ENCODE assay signal across 8 cellular contexts in genomic region chr4:173505924-173506779, GRCh38. TPM values are rescaled to one million over a fixed set of nuclear protein-coding genes. Genes with fewer than 3 reads are reported as not detected.
DNase-seq lines count a peak whose midpoint lies in the region; ATAC-seq and TF ChIP-seq lines count a peak whose summit lies in the region.

No MANE protein-coding gene starts in this region.

- H3K18ac ChIP-seq in trophoblast cell (ENCODE audit: low read length) = no peak overlapping the region

- no peak overlapping the region for H4K91ac ChIP-seq in trophoblast cell (ENCODE audit: low read depth, low read length)

- no peaks in the 10 kb centered on the region for H3K79me2 ChIP-seq in trophoblast cell (ENCODE audit: control insufficient read depth, insufficient read depth, low read length, poor library complexity)

- WGBS in trophoblast cell (ENCODE audit: extremely low coverage, insufficient coverage, insufficient read length) = no CpG with 5 or more reads among the region's 20 CpGs

- H3K4me1 ChIP-seq in Caco-2 = 0 out of 2 replicates have a peak, but pooled peaks cover 3% of the 10 kb centered on the region
- H3K4me1 ChIP-seq in trophoblast cell (ENCODE audit: control insufficient read depth in 1 of 2, insufficient read depth in 2 of 2, low read length in 2 of 2) = peaks cover 12% of the 10 kb centered on the region in 2 experiments

- no peaks in the 10 kb centered on the region for H3K9me3 ChIP-seq in Caco-2
- H3K9me3 ChIP-seq in trophoblast cell (ENCODE audit: insufficient read depth, low read depth, low read length) = peaks cover 9% of the 10 kb centered on the region

- H3K4me3 ChIP-seq in Caco-2 (ENCODE audit: low read depth, low read length) (no peak overlapping the region), trophoblast cell (ENCODE audit: low read depth, low read length) (no peak overlapping the region)

- no peak overlapping the region for H3K27ac Mint-ChIP-seq in Caco-2 (ENCODE audit: unreplicated experiment)
- no peak overlapping the region for H3K27ac Mint-ChIP-seq in activated CD4-positive, alpha-beta memory T cell treated with anti-CD3 and anti-CD28 coated beads, Interleukin-2, amount 10 ng/mL, durations not matched to agents 7 days and 5 days

- no peak overlapping the region for H4K8ac ChIP-seq in trophoblast cell (ENCODE audit: low read depth, low read length)

- no peaks in the 10 kb centered on the region for H3K27me3 ChIP-seq in Caco-2 (replicated peaks; ENCODE audit: control insufficient read depth, insufficient read depth, low read length)
- H3K27me3 ChIP-seq in trophoblast cell (ENCODE audit: insufficient read depth, low read length) = peaks cover 68% of the 10 kb centered on the region

- no peak overlapping the region for H3K27ac ChIP-seq in trophoblast cell (ENCODE audit: low read depth, low read length)

- no peak overlapping the region for H3K9ac ChIP-seq in trophoblast cell (ENCODE audit: low read length)

- no peak overlapping the region for H3K23ac ChIP-seq in trophoblast cell (ENCODE audit: low read length)

- H4K12ac ChIP-seq in trophoblast cell (ENCODE audit: low read depth, low read length) = no peak overlapping the region

- DNase-seq in Caco-2 (peak in 1 of 2 experiments; percentile 65), NCI-H1417 (lab: John Stamatoyannopoulos, UW) (peak in 2 of 3 experiments; percentile 60 to 81), glomerular visceral epithelial cell (ENCODE audit: extremely low spot score) (peak; percentile 62), trophoblast cell (peak; percentile 16 to 62), NCI-H128 (lab: John Stamatoyannopoulos, UW; ENCODE audit: unreplicated experiment) (no peak)
- DNase-seq in activated CD4-positive, alpha-beta memory T cell treated with anti-CD3 and anti-CD28 coated beads, Interleukin-2, amount 10 ng/mL, durations not matched to agents 7 days and 5 days = peak; percentile 60

- no peaks in the 10 kb centered on the region for H3K27me3 Mint-ChIP-seq in Caco-2 (ENCODE audit: insufficient read depth, unreplicated experiment)
- H3K27me3 Mint-ChIP-seq in activated CD4-positive, alpha-beta memory T cell treated with anti-CD3 and anti-CD28 coated beads, Interleukin-2, amount 10 ng/mL, durations not matched to agents 7 days and 5 days = peaks cover 74% of the 10 kb centered on the region

- H3K36me3 ChIP-seq in Caco-2 (ENCODE audit: control insufficient read depth, insufficient read depth, low read length) (no peaks in the 10 kb centered on the region), trophoblast cell (ENCODE audit: control insufficient read depth in 1 of 2, insufficient read depth in 2 of 2, low read length in 2 of 2) (peaks cover 4 to 10% of the 10 kb centered on the region in 2 experiments)

- no peak overlapping the region for H3K4ac ChIP-seq in trophoblast cell (ENCODE audit: low read depth, low read length)

- H2AFZ ChIP-seq in trophoblast cell (ENCODE audit: insufficient read depth, low read length, poor library complexity) = no peak overlapping the region

- H3K9me3 Mint-ChIP-seq in Caco-2 (ENCODE audit: unreplicated experiment) = no peaks in the 10 kb centered on the region
- no peaks in the 10 kb centered on the region for H3K9me3 Mint-ChIP-seq in activated CD4-positive, alpha-beta memory T cell treated with anti-CD3 and anti-CD28 coated beads, Interleukin-2, amount 10 ng/mL, durations not matched to agents 7 days and 5 days

- H2BK120ac ChIP-seq in trophoblast cell (ENCODE audit: insufficient read depth, low read length, poor library complexity) = no peak overlapping the region

- CTCF ChIA-PET in Caco-2 (lab: Charles Lee) = interaction anchor here (0.6 kb wide), 1 partner anchor 12 kb away, joined by 3 read pairs; no protein-coding TSS in a partner anchor
- CTCF ChIA-PET in activated CD4-positive, alpha-beta memory T cell treated with anti-CD3 and anti-CD28 coated beads, Interleukin-2, amount 10 ng/mL, durations not matched to agents 7 days and 5 days (lab: Charles Lee) = interaction anchor here (0.7 to 1.7 kb wide), 17 partner anchors 9 to 711 kb away, joined by 3 to 8 read pairs (median 4); partner anchors contain the start of gene HAND2

- ATAC-seq in GM18867 (IDR thresholded peaks at IDR 0.05; ENCODE audit: unreplicated experiment) (peak; percentile 87), HG02938 (IDR thresholded peaks at IDR 0.05; ENCODE audit: unreplicated experiment) (peak; percentile 68)

- no peak overlapping the region for H3K4me3 Mint-ChIP-seq in Caco-2 (ENCODE audit: unreplicated experiment)
- no peak overlapping the region for H3K4me3 Mint-ChIP-seq in activated CD4-positive, alpha-beta memory T cell treated with anti-CD3 and anti-CD28 coated beads, Interleukin-2, amount 10 ng/mL, durations not matched to agents 7 days and 5 days

- TF ChIP-seq CTCF in Caco-2 (IDR thresholded peaks at IDR 0.05; ENCODE audit: insufficient read depth in 1 of 2, low read depth in 1 of 2, low read length in 1 of 2, severe bottlenecking in 1 of 2, unreplicated experiment in 1 of 2) = peak; percentile 53 to 69

- H3K4me1 Mint-ChIP-seq in Caco-2 (ENCODE audit: low read depth, unreplicated experiment) = no peaks in the 10 kb centered on the region
- peaks cover 22% of the 10 kb centered on the region for H3K4me1 Mint-ChIP-seq in activated CD4-positive, alpha-beta memory T cell treated with anti-CD3 and anti-CD28 coated beads, Interleukin-2, amount 10 ng/mL, durations not matched to agents 7 days and 5 days

- no TSS peak for BruUV-seq in Caco-2 (replicated peaks; lab: Mats Ljungman, UMichigan)

- POLR2A ChIA-PET in Caco-2 (lab: Charles Lee) = no interaction called here
- POLR2A ChIA-PET in activated CD4-positive, alpha-beta memory T cell treated with anti-CD3 and anti-CD28 coated beads, Interleukin-2, amount 10 ng/mL, durations not matched to agents 7 days and 5 days (lab: Charles Lee) = interaction anchor here (0.8 to 1.2 kb wide), 2 partner anchors 8 to 12 kb away, joined by 3 read pairs; no protein-coding TSS in a partner anchor

- H2AK5ac ChIP-seq in trophoblast cell (ENCODE audit: low read length) = no peak overlapping the region

- no peak overlapping the region for H2BK5ac ChIP-seq in trophoblast cell (ENCODE audit: low read depth, low read length, poor library complexity)

- peaks cover 3% of the 10 kb centered on the region for H3K79me1 ChIP-seq in trophoblast cell (ENCODE audit: low read length)

- H3K4me2 ChIP-seq in trophoblast cell (ENCODE audit: low read length) = peak overlapping the region; percentile 57

- no peak overlapping the region for H3K14ac ChIP-seq in trophoblast cell (ENCODE audit: low read length)

- intact Hi-C loops in Caco-2 (cut with micrococcal nuclease; ENCODE audit: unreplicated experiment) = loop anchor here (1.0 to 5.0 kb wide), 4 partner anchors 246 to 650 kb away; no protein-coding TSS in a partner anchor

- H2BK12ac ChIP-seq in trophoblast cell (ENCODE audit: low read length) = no peak overlapping the region

- H3K36me3 Mint-ChIP-seq in Caco-2 (ENCODE audit: insufficient read depth, unreplicated experiment) = no peaks in the 10 kb centered on the region
- H3K36me3 Mint-ChIP-seq in activated CD4-positive, alpha-beta memory T cell treated with anti-CD3 and anti-CD28 coated beads, Interleukin-2, amount 10 ng/mL, durations not matched to agents 7 days and 5 days (ENCODE audit: low read depth) = peaks cover 8% of the 10 kb centered on the region

RNA-seq across cellular contexts. Expression of gene HAND2, which starts 23.9 kb away (rescaled TPM):
- total RNA-seq in Caco-2 (2022) = not detected in 2 replicates
- total RNA-seq in activated CD4-positive, alpha-beta memory T cell treated with anti-CD3 and anti-CD28 coated beads, Interleukin-2, amount 10 ng/mL, durations not matched to agents 7 days and 5 days = not detected
- 12.4 and 13.9 TPM in 2 replicates for polyA plus RNA-seq in trophoblast cell (2013)
